ENCODE assay signal across 1 cellular context in genomic region chr1:153571706-153572105, GRCh38.
TF ChIP-seq lines count a peak whose summit lies in the region.

No MANE protein-coding gene starts in this region.

TF ChIP-seq in HCT116, 20 proteins besides CTCF, POLR2A, EP300 and RAD21:
- TF ChIP-seq, protein P1, sequence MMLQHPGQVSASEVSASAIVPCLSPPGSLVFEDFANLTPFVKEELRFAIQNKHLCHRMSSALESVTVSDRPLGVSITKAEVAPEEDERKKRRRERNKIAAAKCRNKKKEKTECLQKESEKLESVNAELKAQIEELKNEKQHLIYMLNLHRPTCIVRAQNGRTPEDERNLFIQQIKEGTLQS (IDR thresholded peaks at IDR 0.05) = no peak
- TF ChIP-seq TCF7L2 (IDR thresholded peaks at IDR 0.05; ENCODE audit: borderline replicate concordance, extremely low read depth, insufficient read depth, insufficient read length) = no peak
- TF ChIP-seq YY1 (IDR thresholded peaks at IDR 0.05; ENCODE audit: extremely low read depth, insufficient replicate concordance, low read depth, low read length) = no peak
- TF ChIP-seq, protein P2, sequence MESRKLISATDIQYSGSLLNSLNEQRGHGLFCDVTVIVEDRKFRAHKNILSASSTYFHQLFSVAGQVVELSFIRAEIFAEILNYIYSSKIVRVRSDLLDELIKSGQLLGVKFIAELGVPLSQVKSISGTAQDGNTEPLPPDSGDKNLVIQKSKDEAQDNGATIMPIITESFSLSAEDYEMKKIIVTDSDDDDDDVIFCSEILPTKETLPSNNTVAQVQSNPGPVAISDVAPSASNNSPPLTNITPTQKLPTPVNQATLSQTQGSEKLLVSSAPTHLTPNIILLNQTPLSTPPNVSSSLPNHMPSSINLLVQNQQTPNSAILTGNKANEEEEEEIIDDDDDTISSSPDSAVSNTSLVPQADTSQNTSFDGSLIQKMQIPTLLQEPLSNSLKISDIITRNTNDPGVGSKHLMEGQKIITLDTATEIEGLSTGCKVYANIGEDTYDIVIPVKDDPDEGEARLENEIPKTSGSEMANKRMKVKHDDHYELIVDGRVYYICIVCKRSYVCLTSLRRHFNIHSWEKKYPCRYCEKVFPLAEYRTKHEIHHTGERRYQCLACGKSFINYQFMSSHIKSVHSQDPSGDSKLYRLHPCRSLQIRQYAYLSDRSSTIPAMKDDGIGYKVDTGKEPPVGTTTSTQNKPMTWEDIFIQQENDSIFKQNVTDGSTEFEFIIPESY (IDR thresholded peaks at IDR 0.05; ENCODE audit: extremely low read depth, insufficient replicate concordance, low read length) = no peak
- TF ChIP-seq REST (IDR thresholded peaks at IDR 0.05; ENCODE audit: low read depth) = no peak
- TF ChIP-seq ELF1 (IDR thresholded peaks at IDR 0.05; ENCODE audit: borderline replicate concordance, low read depth) = no peak
- no peak for TF ChIP-seq ZNF274 (IDR thresholded peaks at IDR 0.05; ENCODE audit: low read depth, low read length)
- no peak for TF ChIP-seq EGR1 (IDR thresholded peaks at IDR 0.05; ENCODE audit: low read depth)
- no peak for TF ChIP-seq SRF (IDR thresholded peaks at IDR 0.05; ENCODE audit: low read depth)
- no peak for TF ChIP-seq SP1 (IDR thresholded peaks at IDR 0.05; ENCODE audit: low read depth)
